In the genomic region with DNA sequence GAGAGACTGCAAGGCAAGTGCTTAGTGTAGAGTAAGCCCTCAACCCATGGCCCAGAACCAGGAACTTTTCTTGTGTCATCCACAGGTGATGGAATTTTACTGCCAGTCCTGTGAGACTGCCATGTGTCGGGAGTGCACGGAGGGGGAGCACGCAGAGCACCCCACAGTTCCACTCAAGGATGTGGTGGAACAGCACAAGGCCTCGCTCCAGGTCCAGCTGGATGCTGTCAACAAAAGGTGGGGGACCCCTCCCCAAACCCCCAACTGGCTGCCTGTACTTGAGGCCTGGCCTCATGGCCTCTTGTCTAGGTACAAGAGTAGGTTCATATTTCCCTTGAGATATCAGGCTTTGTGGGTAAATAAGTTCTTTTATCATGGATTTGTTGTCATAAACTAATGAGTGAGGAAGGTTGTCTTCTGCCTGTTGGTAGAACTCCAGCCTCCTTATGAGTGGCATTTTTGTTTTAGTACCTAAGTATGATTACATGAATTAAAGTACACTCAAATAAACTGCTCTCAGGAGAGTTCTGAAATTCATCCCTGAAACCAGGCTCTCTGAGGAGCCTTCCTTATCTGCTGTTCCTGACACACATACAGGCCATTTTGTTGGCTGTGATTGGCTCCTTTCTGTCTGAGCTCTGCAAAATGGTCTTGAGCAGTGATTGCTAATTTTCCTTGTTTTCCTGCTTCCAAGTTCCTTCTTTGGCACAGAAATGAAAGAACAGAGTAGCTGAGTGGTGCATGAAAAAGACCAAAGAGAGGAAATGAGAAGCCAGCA, we compare ENCODE assay signal across 14 cellular contexts. TPM values are rescaled to one million over a fixed set of nuclear protein-coding genes. Genes with fewer than 3 reads are reported as not detected.
A peak's percentile ranks its signal among the peaks of the same experiment; 100 is the strongest.
DNase-seq lines count a peak whose midpoint lies in the region; TF ChIP-seq lines count a peak whose summit lies in the region.
"Had no signal": no experiment of that assay in that cellular context is flagged by ENCODE, and none has a peak within 500 bp of the region (broad histone marks: within the 10 kb centered on the region; RNA-seq: fewer than 3 reads in every experiment).

No MANE protein-coding gene starts in this region.

- H3K9me2 ChIP-seq in PC-9 (ENCODE audit: insufficient read depth), result no peaks in the 10 kb centered on the region

- no peak for TF ChIP-seq POLR2A in stomach (IDR thresholded peaks at IDR 0.05)

- H3K9me3 ChIP-seq in PC-9 (ENCODE audit: insufficient read depth, low read depth) (0 out of 2 replicates have a peak, but pooled peaks cover 3% of the 10 kb centered on the region), stomach (peaks cover 0 to 5% (median 0%) of the 10 kb centered on the region in 4 donors)

- no peaks in the 10 kb centered on the region for H3K27me3 Mint-ChIP-seq in Calu3 (ENCODE audit: unreplicated experiment)
- no peaks in the 10 kb centered on the region for H3K27me3 Mint-ChIP-seq in nephron (ENCODE audit: low read depth)

- WGBS in stomach, 5 donors, result 80 to 98% (median 94%) methylated on average over 2 to 4 of the region's 4 CpGs

- H3K4me2 ChIP-seq in PC-9, result 0 out of 2 replicates have a peak overlapping the region, but pooled peaks have one; percentile 61

- TF ChIP-seq EP300 in stomach (IDR thresholded peaks at IDR 0.05), result no peak

- DNase-seq in Calu3, result no peak
- peak in 1 of 2 experiments; percentile 32 for DNase-seq in PC-9
- no peak for DNase-seq in epithelial cell of prostate (ENCODE audit: low read depth, low spot score)
- DNase-seq in stomach, result no peak
- no peak for DNase-seq in inferior parietal cortex (ENCODE audit: extremely low spot score)
- DNase-seq in H7, result no peak
- DNase-seq: COR-L47, DMS153, H9, KG1, NCI-H1436, NCI-H2029 treated with DMSO at 0.1 percent for 48 hours, NCI-H510A had no signal

- POLR2A ChIA-PET in PC-9 (lab: Charles Lee; ENCODE audit: unreplicated experiment), result interaction anchor here (0.6 kb wide), 1 partner anchor 91 kb away, joined by 27 read pairs; no protein-coding TSS in a partner anchor

- H3K27ac Mint-ChIP-seq in Calu3 (ENCODE audit: unreplicated experiment) (peak overlapping the region; percentile 77), nephron (peak overlapping the region; percentile 64 to 96 (median 81))
- H3K27ac Mint-ChIP-seq: H9 had no signal

- no peaks in the 10 kb centered on the region for H4K20me1 ChIP-seq in PC-9 (ENCODE audit: insufficient read depth)

- intact Hi-C loops in Calu3 (cut with micrococcal nuclease; ENCODE audit: unreplicated experiment), result no loop called here
- intact Hi-C loops in PC-9 (cut with micrococcal nuclease; ENCODE audit: unreplicated experiment), result loop anchor here (5.0 to 10.0 kb wide), 3 partner anchors 61 to 298 kb away; a partner anchor contains a TSS
- intact Hi-C loops in stomach (cut with DNase I; ENCODE audit: low total_unique reads), result no loop called here

- H2AFZ ChIP-seq in PC-9, result no peak overlapping the region

- H3K36me3 ChIP-seq in PC-9 (ENCODE audit: low read depth) (peaks cover 18% of the 10 kb centered on the region; the same call in 1 of the 2 replicates), stomach (peaks cover 8 to 63% (median 51%) of the 10 kb centered on the region in 4 donors), H7 (replicated peaks; ENCODE audit: control insufficient read depth, insufficient read depth, low read length) (peaks cover 6% of the 10 kb centered on the region)

- CTCF ChIA-PET in Calu3 (lab: Charles Lee) (interaction anchor here (0.7 kb wide), 1 partner anchor 13 kb away, joined by 5 read pairs; no protein-coding TSS in a partner anchor), PC-9 (lab: Charles Lee) (no interaction called here)

- peaks cover 8% of the 10 kb centered on the region for H3K4me1 Mint-ChIP-seq in Calu3 (ENCODE audit: low read depth, unreplicated experiment)
- H3K4me1 Mint-ChIP-seq in nephron, result peaks cover 36% of the 10 kb centered on the region

- no peaks in the 10 kb centered on the region for H3K79me2 ChIP-seq in PC-9 (ENCODE audit: low read depth)

- H3K4me3 Mint-ChIP-seq in Calu3 (ENCODE audit: low read depth, unreplicated experiment) (no peak overlapping the region), nephron (no peak overlapping the region)
- H3K4me3 Mint-ChIP-seq: H9 had no signal

- peaks cover 11% of the 10 kb centered on the region for H3F3A ChIP-seq in PC-9 (ENCODE audit: insufficient read depth, low read depth)

- peaks cover 41% of the 10 kb centered on the region for H3K4me1 ChIP-seq in PC-9 (replicated peaks; ENCODE audit: insufficient read depth)
- H3K4me1 ChIP-seq in stomach, result peaks cover 16 to 39% (median 29%) of the 10 kb centered on the region in 4 donors

- H3K27ac ChIP-seq in PC-9 (peak overlapping the region; percentile 68), epithelial cell of prostate (peak overlapping the region; percentile 75), stomach (no peak overlapping the region)

- H3K9me3 Mint-ChIP-seq in Calu3 (ENCODE audit: low read depth, unreplicated experiment), result peaks cover 3% of the 10 kb centered on the region
- H3K9me3 Mint-ChIP-seq in nephron, result peaks cover 13% of the 10 kb centered on the region
- H3K9me3 Mint-ChIP-seq: H9 had no signal

- BruUV-seq in Calu3 (replicated peaks; lab: Mats Ljungman, UMichigan), result no TSS peak
- no TSS peak for BruUV-seq in PC-9 (replicated peaks; lab: Mats Ljungman, UMichigan)

- H3K4me3 ChIP-seq in PC-9 (no peak overlapping the region), stomach (no peak overlapping the region), H7 (ENCODE audit: insufficient read depth, low read depth, low read length) (no peak overlapping the region)

- TF ChIP-seq CTCF in Calu3 (IDR thresholded peaks at IDR 0.05; ENCODE audit: unreplicated experiment), result no peak
- TF ChIP-seq CTCF in PC-9 (conservative IDR thresholded peaks at IDR 0.05), result no peak
- TF ChIP-seq CTCF in nephron (IDR thresholded peaks at IDR 0.05; ENCODE audit: unreplicated experiment in 3 of 3), result no peak
- TF ChIP-seq CTCF in stomach (IDR thresholded peaks at IDR 0.05), result no peak

- H3K27me3 ChIP-seq in PC-9 (ENCODE audit: insufficient read depth, low read depth) (no peaks in the 10 kb centered on the region), stomach (no peaks in the 10 kb centered on the region), H7 (ENCODE audit: control insufficient read depth, insufficient read depth, low read length) (no peaks in the 10 kb centered on the region)

- peaks cover 10% of the 10 kb centered on the region for H3K36me3 Mint-ChIP-seq in Calu3 (ENCODE audit: insufficient read depth, unreplicated experiment)
- peaks cover 74% of the 10 kb centered on the region for H3K36me3 Mint-ChIP-seq in nephron (ENCODE audit: low read depth)

RNA-seq across cellular contexts. Expression of a gene that starts 51.4 kb away (rescaled TPM):
- total RNA-seq in Calu3 (2022) (12.6 and 13.1 TPM in 2 replicates), PC-9 (2021) (17.6 and 24.4 TPM in 2 replicates), stomach (1 to 10 TPM in 2 of 5 donors, not detected in 3; 4.4 to 4.5 TPM)
- polyA plus RNA-seq in stomach, result 1 to 10 TPM; 1.1 to 5.9 (median 3.1) TPM
- total RNA-seq in H7 (2014; rRNA removed; shearing (Covaris generic)), result 17.6 and 32.1 TPM in 2 replicates

Comparison
In these comparisons a context has a peak if more than half of its experiments do, and no peak if none do; other contexts are left out.
1. H3K27ac ChIP-seq: peak in PC-9 (single experiment) and epithelial cell of prostate (single experiment); none in stomach (0 of 5).